ENCODE assay signal across 8 cellular contexts in genomic region chr17:2595736-2596135, GRCh38. TPM values are rescaled to one million over a fixed set of nuclear protein-coding genes. Genes with fewer than 3 reads are reported as not detected.
DNase-seq lines count a peak whose midpoint lies in the region; ATAC-seq, FAIRE-seq and TF ChIP-seq lines count a peak whose summit lies in the region.

No MANE protein-coding gene starts in this region.

- POLR2A ChIA-PET in Panc1 (lab: Charles Lee): interaction anchor here (0.7 to 0.8 kb wide), 3 partner anchors 49 to 202 kb away, joined by 4 to 14 read pairs (median 5); no protein-coding TSS in a partner anchor

- DNase-seq in GM18507 (ENCODE audit: extremely low spot score, insufficient read length, low read depth) (no peak), Panc1 (ENCODE audit: low read depth, low spot score) (no peak), esophagus muscularis mucosa (ENCODE audit: extremely low spot score) (no peak), sigmoid colon (no peak), NCI-H1105 (lab: John Stamatoyannopoulos, UW) (no peak), cerebellar cortex (ENCODE audit: low spot score) (no peak), HTR-8/SVneo (ENCODE audit: insufficient read length, low spot score) (no peak)

- intact Hi-C loops in Panc1 (cut with micrococcal nuclease; ENCODE audit: unreplicated experiment): no loop called here
- intact Hi-C loops in esophagus muscularis mucosa (cut with DNase I): no loop called here
- intact Hi-C loops in sigmoid colon (cut with DNase I): loop anchor here (2.0 to 10.0 kb wide), 4 partner anchors 81 to 409 kb away; partner anchors contain the start of gene CLUH

- in situ Hi-C loops in Panc1 (cut with HindIII; ENCODE audit: low pct_unique_long_range_greater_than_20kb, low sequenced_read_pairs): no loop called here

- TF ChIP-seq POLR2A in esophagus muscularis mucosa (IDR thresholded peaks at IDR 0.05; ENCODE audit: low read depth) (no peak), sigmoid colon (IDR thresholded peaks at IDR 0.05) (no peak)

- no peaks in the 10 kb centered on the region for H3K9me3 ChIP-seq in Panc1 (ENCODE audit: control insufficient read depth, insufficient read depth, low read depth, low read length)
- no peaks in the 10 kb centered on the region for H3K9me3 ChIP-seq in esophagus muscularis mucosa
- no peaks in the 10 kb centered on the region for H3K9me3 ChIP-seq in sigmoid colon

- no peak for TF ChIP-seq CTCF in Panc1 (IDR thresholded peaks at IDR 0.05)
- no peak for TF ChIP-seq CTCF in esophagus muscularis mucosa (IDR thresholded peaks at IDR 0.05)
- TF ChIP-seq CTCF in sigmoid colon (IDR thresholded peaks at IDR 0.05): no peak

- ATAC-seq in Panc1 (no peak), esophagus mucosa (no peak)

- peaks cover 7% of the 10 kb centered on the region for H3K36me3 ChIP-seq in Panc1 (ENCODE audit: control insufficient read depth, insufficient read depth, low read length)
- H3K36me3 ChIP-seq in esophagus muscularis mucosa: no peaks in the 10 kb centered on the region
- H3K36me3 ChIP-seq in sigmoid colon: no peaks in the 10 kb centered on the region

- CTCF ChIA-PET in Panc1 (lab: Charles Lee): interaction anchor here (0.7 kb wide), 1 partner anchor 213 kb away, joined by 12 read pairs; no protein-coding TSS in a partner anchor

- FAIRE-seq in GM18507 (lab: Jason Lieb, UNC) (peak; percentile 26), HTR-8/SVneo (lab: Jason Lieb, UNC) (no peak)

- H3K4me1 ChIP-seq in Panc1 (ENCODE audit: control insufficient read depth, insufficient read depth, low read length) (peaks cover 23% of the 10 kb centered on the region), esophagus muscularis mucosa (peaks cover 56 to 70% (median 69%) of the 10 kb centered on the region in 4 donors), sigmoid colon (peaks cover 0 to 67% (median 57%) of the 10 kb centered on the region in 4 donors)

- TF ChIP-seq EP300 in esophagus muscularis mucosa (IDR thresholded peaks at IDR 0.05) (no peak), sigmoid colon (IDR thresholded peaks at IDR 0.05) (no peak)

- H3K27me3 ChIP-seq in Panc1 (ENCODE audit: control insufficient read depth, insufficient read depth, low read length) (no peaks in the 10 kb centered on the region), esophagus muscularis mucosa (no peaks in the 10 kb centered on the region), sigmoid colon (no peaks in the 10 kb centered on the region)

- peak overlapping the region; percentile 84 to 93 for H3K4me3 ChIP-seq in Panc1 (ENCODE audit: low read depth in 2 of 2, low read length in 2 of 2)
- peak overlapping the region; percentile 88 to 99 (median 97) for H3K4me3 ChIP-seq in esophagus muscularis mucosa
- H3K4me3 ChIP-seq in sigmoid colon: peak overlapping the region in 3 of 4 donors; percentile 70 to 89 (median 78)

- WGBS in esophagus muscularis mucosa: 9% methylated on average over 4 of the region's 4 CpGs
- 18 to 20% methylated on average over 4 of the region's 4 CpGs for WGBS in sigmoid colon, 2 donors

- TSS peak; percentile 75 for BruUV-seq in Panc1 (replicated peaks; lab: Mats Ljungman, UMichigan)

- H3K27ac ChIP-seq in Panc1 (ENCODE audit: low read length): no peak overlapping the region
- H3K27ac ChIP-seq in esophagus muscularis mucosa (replicated peaks in 1 of 4): peak overlapping the region; percentile 97 to 99 (median 98)
- H3K27ac ChIP-seq in sigmoid colon: peak overlapping the region in 3 of 4 donors; percentile 97 to 99 (median 99)

RNA-seq across cellular contexts. Expression of gene PAFAH1B1, which starts 2.3 kb away (rescaled TPM):
- 120 TPM for total RNA-seq in Panc1 (2021; ENCODE audit: unreplicated experiment)
- polyA plus RNA-seq in Panc1 (2012; ENCODE audit: insufficient read length): 65.0 TPM
- 100 to 1,000 TPM in 2 of 4 donors, 10 to 100 TPM in 2; 86.5 to 119 (median 102) TPM for total RNA-seq in esophagus muscularis mucosa
- total RNA-seq in sigmoid colon: 100 to 1,000 TPM in 3 of 4 donors, 10 to 100 TPM in 1; 97.6 to 139 (median 106) TPM
- 10 to 100 TPM; 35.4 to 63.8 (median 53.4) TPM for polyA plus RNA-seq in sigmoid colon
- 102 TPM for total RNA-seq in esophagus mucosa
